9 cellular contexts compared by ENCODE assay signal in the genomic region with DNA sequence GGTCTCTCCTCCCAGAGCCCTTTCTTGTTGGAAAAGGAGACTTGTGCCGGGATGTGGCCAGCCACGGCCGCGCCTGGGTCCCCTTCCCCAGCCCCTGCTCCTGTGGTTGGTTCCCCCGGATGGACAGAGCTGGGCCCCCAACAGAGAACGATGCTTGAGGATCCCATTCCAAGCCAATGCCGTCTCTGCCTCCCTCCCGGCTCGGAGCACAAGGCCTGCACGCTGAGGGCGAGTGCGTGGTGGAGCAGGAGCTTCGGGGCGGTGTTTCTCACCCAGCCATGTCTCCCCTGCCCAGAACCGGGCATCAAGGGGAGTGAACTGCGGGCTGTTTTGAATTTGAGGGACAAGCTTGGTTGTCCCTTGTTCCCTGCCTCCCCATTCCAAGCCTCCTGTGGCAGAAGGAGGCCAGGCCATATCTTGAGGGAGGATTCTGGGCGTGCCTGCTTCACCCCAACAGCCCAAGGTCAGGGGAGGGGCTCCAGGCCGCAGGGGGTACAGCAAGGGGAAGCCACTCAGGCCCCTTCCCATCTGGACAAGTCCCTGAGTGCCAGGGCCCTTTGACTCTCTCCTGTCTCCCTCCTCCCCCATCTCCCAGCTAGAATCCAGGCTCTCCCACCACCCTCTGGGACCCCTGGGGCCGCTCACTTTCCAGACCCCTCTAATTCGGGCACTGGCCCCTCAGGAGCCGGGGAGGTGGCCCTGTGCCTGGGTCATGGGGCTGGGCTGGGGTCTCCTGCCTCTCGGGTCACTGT. TPM values are rescaled to one million over a fixed set of nuclear protein-coding genes. Genes with fewer than 3 reads are reported as not detected.
A peak's percentile ranks its signal among the peaks of the same experiment; 100 is the strongest.
DNase-seq lines count a peak whose midpoint lies in the region; ATAC-seq and TF ChIP-seq lines count a peak whose summit lies in the region.
"Had no signal": no experiment of that assay in that cellular context is flagged by ENCODE, and none has a peak within 500 bp of the region (broad histone marks: within the 10 kb centered on the region; RNA-seq: fewer than 3 reads in every experiment).

No MANE protein-coding gene starts in this region.

- H3K4me1 Mint-ChIP-seq in activated CD4-positive, alpha-beta T cell treated with anti-CD3 and anti-CD28 coated beads for 36 hours: peaks cover 49% of the 10 kb centered on the region
- H3K4me1 Mint-ChIP-seq in activated naive CD8-positive, alpha-beta T cell treated with anti-CD3 and anti-CD28 coated beads, Interleukin-2, amount 50 U/mL, for 24 hours: peaks cover 42% of the 10 kb centered on the region

- H3K4me1 ChIP-seq in liver (ENCODE audit: control insufficient read depth in 4 of 4, insufficient read depth in 4 of 4, low read length in 3 of 4) (peaks cover 8 to 35% (median 15%) of the 10 kb centered on the region in 4 donors), stomach smooth muscle (ENCODE audit: control insufficient read depth, insufficient read depth, low read length) (peaks cover 39% of the 10 kb centered on the region)

- POLR2A ChIA-PET in activated CD4-positive, alpha-beta T cell treated with anti-CD3 and anti-CD28 coated beads for 36 hours (lab: Charles Lee): interaction anchor here (0.6 to 1.0 kb wide), 3 partner anchors 29 to 1102 kb away, joined by 3 to 4 read pairs (median 3); a partner anchor contains a TSS

- no peaks in the 10 kb centered on the region for H3K9me3 Mint-ChIP-seq in activated CD4-positive, alpha-beta T cell treated with anti-CD3 and anti-CD28 coated beads for 36 hours (ENCODE audit: low read depth)
- no peaks in the 10 kb centered on the region for H3K9me3 Mint-ChIP-seq in activated naive CD8-positive, alpha-beta T cell treated with anti-CD3 and anti-CD28 coated beads, Interleukin-2, amount 50 U/mL, for 24 hours

- H3K36me3 ChIP-seq in liver (ENCODE audit: control insufficient read depth in 4 of 4, insufficient read depth in 3 of 4, low read depth in 1 of 4, low read length in 3 of 4) (no peaks in the 10 kb centered on the region), stomach smooth muscle (ENCODE audit: control insufficient read depth in 2 of 2, insufficient read depth in 2 of 2, low read length in 2 of 2) (no peaks in the 10 kb centered on the region)

- no peak for DNase-seq in activated CD4-positive, alpha-beta T cell treated with anti-CD3 and anti-CD28 coated beads for 36 hours
- no peak for DNase-seq in activated CD4-positive, alpha-beta T cell treated with anti-CD3 and anti-CD28 coated beads for 48 hours
- DNase-seq in activated naive CD8-positive, alpha-beta T cell treated with anti-CD3 and anti-CD28 coated beads, Interleukin-2, amount 50 U/mL, for 24 hours: no peak
- DNase-seq in midbrain (lab: John Stamatoyannopoulos, UW) (no peak), HT-29 (ENCODE audit: low spot score) (no peak)
- DNase-seq: NCI-H1436 treated with DMSO at 0.1 percent for 48 hours had no signal

- H3K27ac ChIP-seq in liver (ENCODE audit: low read depth in 1 of 2, low read length in 2 of 2) (peak overlapping the region; percentile 74 to 77), stomach smooth muscle (ENCODE audit: low read length) (peak overlapping the region; percentile 55)

- H3K4me3 Mint-ChIP-seq in activated CD4-positive, alpha-beta T cell treated with anti-CD3 and anti-CD28 coated beads for 36 hours: peak overlapping the region; percentile 43
- peak overlapping the region; percentile 36 for H3K4me3 Mint-ChIP-seq in activated naive CD8-positive, alpha-beta T cell treated with anti-CD3 and anti-CD28 coated beads, Interleukin-2, amount 50 U/mL, for 24 hours

- no peak for TF ChIP-seq RAD21 in liver (IDR thresholded peaks at IDR 0.05)

- H3K4me3 ChIP-seq in liver (ENCODE audit: low read depth in 1 of 3, low read length in 3 of 3): no peak overlapping the region
- H3K4me3 ChIP-seq in stomach smooth muscle (ENCODE audit: low read length in 2 of 2): peak overlapping the region in 1 of 2 donors; percentile 22

- H3K27me3 ChIP-seq in liver (ENCODE audit: control insufficient read depth in 4 of 4, insufficient read depth in 4 of 4, low read length in 3 of 4) (no peaks in the 10 kb centered on the region), stomach smooth muscle (ENCODE audit: control insufficient read depth in 1 of 2, insufficient read depth in 2 of 2, low read length in 2 of 2) (no peaks in the 10 kb centered on the region)

- H3K27ac Mint-ChIP-seq in activated CD4-positive, alpha-beta T cell treated with anti-CD3 and anti-CD28 coated beads for 36 hours: peak overlapping the region; percentile 74
- H3K27ac Mint-ChIP-seq in activated naive CD8-positive, alpha-beta T cell treated with anti-CD3 and anti-CD28 coated beads, Interleukin-2, amount 50 U/mL, for 24 hours: peak overlapping the region; percentile 85

- ATAC-seq in activated CD4-positive, alpha-beta T cell treated with anti-CD3 and anti-CD28 coated beads for 36 hours: no peak
- no peak for ATAC-seq in activated naive CD8-positive, alpha-beta T cell treated with anti-CD3 and anti-CD28 coated beads, Interleukin-2, amount 50 U/mL, for 24 hours
- ATAC-seq in HG02678 (IDR thresholded peaks at IDR 0.05; ENCODE audit: unreplicated experiment): no peak

- H3K36me3 Mint-ChIP-seq in activated CD4-positive, alpha-beta T cell treated with anti-CD3 and anti-CD28 coated beads for 36 hours (ENCODE audit: low read depth): no peaks in the 10 kb centered on the region
- H3K36me3 Mint-ChIP-seq in activated naive CD8-positive, alpha-beta T cell treated with anti-CD3 and anti-CD28 coated beads, Interleukin-2, amount 50 U/mL, for 24 hours (ENCODE audit: low read depth): no peaks in the 10 kb centered on the region

- no peaks in the 10 kb centered on the region for H3K9me3 ChIP-seq in liver (ENCODE audit: control insufficient read depth in 4 of 4, low read length in 3 of 4)
- no peaks in the 10 kb centered on the region for H3K9me3 ChIP-seq in stomach smooth muscle (ENCODE audit: control insufficient read depth in 2 of 2, low read length in 2 of 2)

- TF ChIP-seq CTCF in liver (IDR thresholded peaks at IDR 0.05; ENCODE audit: low read depth, low read length, missing input control): no peak

- CTCF ChIA-PET in activated CD4-positive, alpha-beta T cell treated with anti-CD3 and anti-CD28 coated beads for 36 hours (lab: Charles Lee): interaction anchor here (1.0 to 2.1 kb wide), 4 partner anchors 13 to 62 kb away, joined by 3 to 6 read pairs (median 4); no protein-coding TSS in a partner anchor

- WGBS in liver: 75% methylated on average over 22 of the region's 22 CpGs

- intact Hi-C loops in activated CD4-positive, alpha-beta T cell treated with anti-CD3 and anti-CD28 coated beads for 36 hours (cut with DNase I, micrococcal nuclease): no loop called here

- peaks cover 2% of the 10 kb centered on the region for H3K27me3 Mint-ChIP-seq in activated CD4-positive, alpha-beta T cell treated with anti-CD3 and anti-CD28 coated beads for 36 hours
- H3K27me3 Mint-ChIP-seq in activated naive CD8-positive, alpha-beta T cell treated with anti-CD3 and anti-CD28 coated beads, Interleukin-2, amount 50 U/mL, for 24 hours: peaks cover 16% of the 10 kb centered on the region

- H3K9ac ChIP-seq in liver (ENCODE audit: low read depth in 1 of 2, low read length in 2 of 2) (no peak overlapping the region), stomach smooth muscle (ENCODE audit: low read length in 2 of 2) (peak overlapping the region; percentile 36 to 64)

TF ChIP-seq in liver, 16 proteins besides CTCF, POLR2A, EP300 and RAD21 (continues in another document):
- TF ChIP-seq, protein P1, sequence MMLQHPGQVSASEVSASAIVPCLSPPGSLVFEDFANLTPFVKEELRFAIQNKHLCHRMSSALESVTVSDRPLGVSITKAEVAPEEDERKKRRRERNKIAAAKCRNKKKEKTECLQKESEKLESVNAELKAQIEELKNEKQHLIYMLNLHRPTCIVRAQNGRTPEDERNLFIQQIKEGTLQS (IDR thresholded peaks at IDR 0.05): no peak
- TF ChIP-seq HNF4A (conservative IDR thresholded peaks at IDR 0.05): no peak
- TF ChIP-seq, protein P2, sequence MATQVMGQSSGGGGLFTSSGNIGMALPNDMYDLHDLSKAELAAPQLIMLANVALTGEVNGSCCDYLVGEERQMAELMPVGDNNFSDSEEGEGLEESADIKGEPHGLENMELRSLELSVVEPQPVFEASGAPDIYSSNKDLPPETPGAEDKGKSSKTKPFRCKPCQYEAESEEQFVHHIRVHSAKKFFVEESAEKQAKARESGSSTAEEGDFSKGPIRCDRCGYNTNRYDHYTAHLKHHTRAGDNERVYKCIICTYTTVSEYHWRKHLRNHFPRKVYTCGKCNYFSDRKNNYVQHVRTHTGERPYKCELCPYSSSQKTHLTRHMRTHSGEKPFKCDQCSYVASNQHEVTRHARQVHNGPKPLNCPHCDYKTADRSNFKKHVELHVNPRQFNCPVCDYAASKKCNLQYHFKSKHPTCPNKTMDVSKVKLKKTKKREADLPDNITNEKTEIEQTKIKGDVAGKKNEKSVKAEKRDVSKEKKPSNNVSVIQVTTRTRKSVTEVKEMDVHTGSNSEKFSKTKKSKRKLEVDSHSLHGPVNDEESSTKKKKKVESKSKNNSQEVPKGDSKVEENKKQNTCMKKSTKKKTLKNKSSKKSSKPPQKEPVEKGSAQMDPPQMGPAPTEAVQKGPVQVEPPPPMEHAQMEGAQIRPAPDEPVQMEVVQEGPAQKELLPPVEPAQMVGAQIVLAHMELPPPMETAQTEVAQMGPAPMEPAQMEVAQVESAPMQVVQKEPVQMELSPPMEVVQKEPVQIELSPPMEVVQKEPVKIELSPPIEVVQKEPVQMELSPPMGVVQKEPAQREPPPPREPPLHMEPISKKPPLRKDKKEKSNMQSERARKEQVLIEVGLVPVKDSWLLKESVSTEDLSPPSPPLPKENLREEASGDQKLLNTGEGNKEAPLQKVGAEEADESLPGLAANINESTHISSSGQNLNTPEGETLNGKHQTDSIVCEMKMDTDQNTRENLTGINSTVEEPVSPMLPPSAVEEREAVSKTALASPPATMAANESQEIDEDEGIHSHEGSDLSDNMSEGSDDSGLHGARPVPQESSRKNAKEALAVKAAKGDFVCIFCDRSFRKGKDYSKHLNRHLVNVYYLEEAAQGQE (IDR thresholded peaks at IDR 0.05): no peak
- no peak for TF ChIP-seq SP1 (IDR thresholded peaks at IDR 0.05)
- no peak for TF ChIP-seq EGR1 (IDR thresholded peaks at IDR 0.05; ENCODE audit: low read depth in 2 of 2)
- TF ChIP-seq, protein P3, sequence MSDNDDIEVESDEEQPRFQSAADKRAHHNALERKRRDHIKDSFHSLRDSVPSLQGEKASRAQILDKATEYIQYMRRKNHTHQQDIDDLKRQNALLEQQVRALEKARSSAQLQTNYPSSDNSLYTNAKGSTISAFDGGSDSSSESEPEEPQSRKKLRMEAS (IDR thresholded peaks at IDR 0.05): no peak
- TF ChIP-seq NR2F2 (IDR thresholded peaks at IDR 0.05): no peak
- no peak for TF ChIP-seq YY1 (IDR thresholded peaks at IDR 0.05)
- no peak for TF ChIP-seq GABPA (IDR thresholded peaks at IDR 0.05 in 1 of 2, conservative IDR thresholded peaks at IDR 0.05 in 1 of 2)
- TF ChIP-seq FOXA1 (IDR thresholded peaks at IDR 0.05): no peak
- TF ChIP-seq FOXA2 (IDR thresholded peaks at IDR 0.05): no peak
- TF ChIP-seq JUND (IDR thresholded peaks at IDR 0.05): no peak
- no peak for TF ChIP-seq RXRA (IDR thresholded peaks at IDR 0.05)

RNA-seq across cellular contexts. Expression of a gene that starts 43.6 kb away (rescaled TPM):
- total RNA-seq in activated CD4-positive, alpha-beta T cell treated with anti-CD3 and anti-CD28 coated beads for 36 hours: 100 to 1,000 TPM; 150 to 162 TPM
- 10 to 100 TPM; 16.1 to 48.0 TPM for total RNA-seq in liver
- 10 to 100 TPM; 12.2 to 20.5 TPM for polyA plus RNA-seq in liver
- total RNA-seq in HT-29 (2014; rRNA removed; shearing (Covaris generic)): 0.18 and 0.79 TPM in 2 replicates

Comparison
In these comparisons a context has a peak if more than half of its experiments do, and no peak if none do; other contexts are left out.
1. H3K9ac ChIP-seq: peak in stomach smooth muscle (2 of 2); none in liver (0 of 2).